ENCODE assay signal across 1 cellular context in genomic region chr6:82363368-82364086, GRCh38.
TF ChIP-seq lines count a peak whose summit lies in the region.

TPBG (plus strand) TSS chr6:82363817; CDS start chr6:82364962, 1,145 bp downstream.

TF ChIP-seq in HepG2, 621 proteins besides CTCF, POLR2A, EP300 and RAD21 (continued from another document and continues in another):
- TF ChIP-seq ZNF770 (CRISPR knock-in tag; IDR thresholded peaks at IDR 0.05) (peak; percentile 36; the same call in 1 of the 2 replicates), PBX2 (CRISPR knock-in tag; IDR thresholded peaks at IDR 0.05) (no peak), FOXJ3 (CRISPR knock-in tag; IDR thresholded peaks at IDR 0.05; ENCODE audit: borderline replicate concordance) (no peak), ZNF800 (CRISPR knock-in tag; IDR thresholded peaks at IDR 0.05) (no peak; the same call in 1 of the 2 replicates), ZSCAN12 (CRISPR knock-in tag; IDR thresholded peaks at IDR 0.05) (no peak), TEAD3 (CRISPR knock-in tag; optimal IDR thresholded peaks at IDR 0.05; ENCODE audit: borderline replicate concordance) (peak; percentile 66), ZNF143 (CRISPR knock-in tag; IDR thresholded peaks at IDR 0.05) (no peak), ZNF7 (CRISPR knock-in tag; IDR thresholded peaks at IDR 0.05) (no peak), POGZ (CRISPR knock-in tag; IDR thresholded peaks at IDR 0.05) (no peak), REL (CRISPR knock-in tag; conservative IDR thresholded peaks at IDR 0.05) (no peak), ZNF816 (CRISPR knock-in tag; IDR thresholded peaks at IDR 0.05; ENCODE audit: borderline replicate concordance) (0 out of 2 replicates have a peak, but pooled peaks have one; percentile 60), ZNF773 (CRISPR knock-in tag; IDR thresholded peaks at IDR 0.05; ENCODE audit: borderline replicate concordance) (no peak), GATAD2A (CRISPR knock-in tag; IDR thresholded peaks at IDR 0.05) (no peak), HMGXB4 (CRISPR knock-in tag; IDR thresholded peaks at IDR 0.05; ENCODE audit: borderline replicate concordance in 1 of 2, low read depth in 1 of 2) (peak in 1 of 2 experiments; percentile 44; a peak in 1 of 4 replicates), ZNF839 (CRISPR knock-in tag; IDR thresholded peaks at IDR 0.05; ENCODE audit: borderline replicate concordance) (no peak), LCORL (IDR thresholded peaks at IDR 0.05) (no peak), LCORL (CRISPR knock-in tag; IDR thresholded peaks at IDR 0.05) (no peak), ZBTB14 (CRISPR knock-in tag; IDR thresholded peaks at IDR 0.05) (no peak), ZBTB1 (CRISPR knock-in tag; IDR thresholded peaks at IDR 0.05; ENCODE audit: borderline replicate concordance) (no peak), KMT2A (CRISPR knock-in tag; IDR thresholded peaks at IDR 0.05) (no peak), SMC3 (IDR thresholded peaks at IDR 0.05; ENCODE audit: low read length) (peak; percentile 30), ZNF615 (CRISPR knock-in tag; IDR thresholded peaks at IDR 0.05; ENCODE audit: borderline replicate concordance) (no peak), ARNTL (CRISPR knock-in tag; IDR thresholded peaks at IDR 0.05) (no peak), TOE1 (CRISPR knock-in tag; IDR thresholded peaks at IDR 0.05) (no peak), NKX3-1 (CRISPR knock-in tag; IDR thresholded peaks at IDR 0.05) (no peak), SNAI1 (CRISPR knock-in tag; IDR thresholded peaks at IDR 0.05; ENCODE audit: borderline replicate concordance) (no peak), SKIL (CRISPR knock-in tag; IDR thresholded peaks at IDR 0.05; ENCODE audit: borderline replicate concordance) (no peak), ZNF749 (CRISPR knock-in tag; IDR thresholded peaks at IDR 0.05; ENCODE audit: borderline replicate concordance) (no peak), ATF2 (CRISPR knock-in tag; IDR thresholded peaks at IDR 0.05) (no peak), ZNF33A (CRISPR knock-in tag; IDR thresholded peaks at IDR 0.05; ENCODE audit: borderline replicate concordance) (no peak), ATF3 (CRISPR knock-in tag; IDR thresholded peaks at IDR 0.05) (no peak), ZKSCAN8 (CRISPR knock-in tag; IDR thresholded peaks at IDR 0.05; ENCODE audit: borderline replicate concordance) (no peak), MIER3 (CRISPR knock-in tag; IDR thresholded peaks at IDR 0.05; ENCODE audit: borderline replicate concordance) (no peak), ZNF207 (IDR thresholded peaks at IDR 0.05; ENCODE audit: borderline replicate concordance) (no peak), RNF2 (conservative IDR thresholded peaks at IDR 0.05; ENCODE audit: low read depth) (no peak), ZBTB26 (CRISPR knock-in tag; IDR thresholded peaks at IDR 0.05; ENCODE audit: borderline replicate concordance) (no peak), RXRB (CRISPR knock-in tag; IDR thresholded peaks at IDR 0.05; ENCODE audit: borderline replicate concordance) (no peak), ZNF274 (CRISPR knock-in tag; IDR thresholded peaks at IDR 0.05) (no peak), ZMAT5 (CRISPR knock-in tag; IDR thresholded peaks at IDR 0.05; ENCODE audit: borderline replicate concordance, low read depth) (no peak), ZNF296 (CRISPR knock-in tag; conservative IDR thresholded peaks at IDR 0.05) (no peak), THYN1 (CRISPR knock-in tag; IDR thresholded peaks at IDR 0.05; ENCODE audit: borderline replicate concordance, low read depth) (no peak), ZNF547 (CRISPR knock-in tag; IDR thresholded peaks at IDR 0.05) (no peak), ZNF746 (CRISPR knock-in tag; IDR thresholded peaks at IDR 0.05) (no peak), ZNF101 (CRISPR knock-in tag; IDR thresholded peaks at IDR 0.05; ENCODE audit: borderline replicate concordance, low read depth) (no peak), HNF1B (CRISPR knock-in tag; IDR thresholded peaks at IDR 0.05) (no peak), NR2F6 (IDR thresholded peaks at IDR 0.05) (no peak), NR2F6 (CRISPR knock-in tag; IDR thresholded peaks at IDR 0.05) (no peak), ZNF276 (CRISPR knock-in tag; IDR thresholded peaks at IDR 0.05; ENCODE audit: low read depth) (0 out of 2 replicates have a peak, but pooled peaks have one; percentile 32)
